Comparison of ENCODE assay signal across 1 cellular context in genomic region chr19:46788101-46788967, GRCh38.
TF ChIP-seq lines count a peak whose summit lies in the region.

Gene SLC1A5, minus strand, starts transcription at chr19:46788594. Its CDS starts 629 bp downstream, at chr19:46787965.

TF ChIP-seq in HEK293, 187 proteins besides CTCF, POLR2A, EP300 and RAD21 (continued from another document):
- TF ChIP-seq ZNF658 (tag by site-specific recombination; IDR thresholded peaks at IDR 0.05), result no peak
- TF ChIP-seq WT1 (tag by site-specific recombination; IDR thresholded peaks at IDR 0.05), result peak; percentile 56
- TF ChIP-seq ZNF777 (tag by site-specific recombination; IDR thresholded peaks at IDR 0.05; ENCODE audit: borderline replicate concordance), result peak; percentile 72; the same call in 1 of the 2 replicates
- peak; percentile 94 for TF ChIP-seq SP2 (tag by site-specific recombination; IDR thresholded peaks at IDR 0.05)
- TF ChIP-seq BCL6B (tag by site-specific recombination; IDR thresholded peaks at IDR 0.05), result no peak
- 0 out of 2 replicates have a peak, but pooled peaks have one; percentile 12 for TF ChIP-seq ZNF768 (tag by site-specific recombination; IDR thresholded peaks at IDR 0.05)
- TF ChIP-seq HOXD13 (CRISPR knock-in tag; IDR thresholded peaks at IDR 0.05; ENCODE audit: borderline replicate concordance), result no peak
- peak; percentile 58 for TF ChIP-seq ZSCAN30 (tag by site-specific recombination; IDR thresholded peaks at IDR 0.05)
- peak; percentile 29; the same call in 1 of the 2 replicates for TF ChIP-seq ZBTB20 (tag by site-specific recombination; IDR thresholded peaks at IDR 0.05)
- TF ChIP-seq ZFP69B (tag by site-specific recombination; IDR thresholded peaks at IDR 0.05), result peak; percentile 70
- TF ChIP-seq BCL11B (tag by site-specific recombination; IDR thresholded peaks at IDR 0.05; ENCODE audit: low read depth), result peak; percentile 63; the same call in 1 of the 2 replicates
- no peak for TF ChIP-seq ZNF280D (tag by site-specific recombination; IDR thresholded peaks at IDR 0.05)
- peak; percentile 37; the same call in 1 of the 2 replicates for TF ChIP-seq ZBTB17 (tag by site-specific recombination; IDR thresholded peaks at IDR 0.05)
- TF ChIP-seq GFI1B (tag by site-specific recombination; IDR thresholded peaks at IDR 0.05), result no peak
- peak; percentile 72 for TF ChIP-seq PRDM10 (tag by site-specific recombination; IDR thresholded peaks at IDR 0.05)
- peak; percentile 57 for TF ChIP-seq ZBTB11 (tag by site-specific recombination; conservative IDR thresholded peaks at IDR 0.05; ENCODE audit: low read depth)
- peak; percentile 66; the same call in 1 of the 2 replicates for TF ChIP-seq KLF1 (tag by site-specific recombination; IDR thresholded peaks at IDR 0.05)
